ENCODE assay signal across 8 cellular contexts in the genomic region with DNA sequence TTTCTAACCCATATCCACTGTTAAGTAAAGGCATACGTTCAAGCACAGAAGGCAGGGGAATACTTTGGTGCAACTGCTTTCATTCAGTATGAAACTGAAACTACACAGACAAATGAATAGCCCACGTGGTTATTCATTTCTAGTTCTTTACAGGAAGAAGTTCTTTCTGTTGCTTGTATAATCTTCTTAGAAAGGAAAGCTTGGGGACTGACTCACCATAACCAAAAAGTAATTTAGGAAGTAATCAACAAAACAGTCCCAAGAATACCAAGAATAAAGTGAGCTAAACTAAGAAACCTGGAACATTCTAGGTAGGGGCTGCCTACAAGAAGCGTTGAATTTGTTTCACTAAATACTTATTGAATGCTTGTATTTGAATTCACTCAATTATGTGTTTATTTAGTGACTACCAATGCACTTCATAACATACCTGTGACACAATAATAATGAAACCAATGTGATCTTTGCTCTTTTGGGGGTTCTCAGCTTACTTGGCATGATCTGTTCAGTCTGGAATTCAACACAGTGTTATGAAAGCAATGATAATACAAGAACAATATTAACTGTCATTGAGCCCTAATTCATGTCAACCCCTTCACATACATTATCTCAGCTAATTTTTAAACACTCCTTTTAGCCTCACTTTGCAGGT. TPM values are rescaled to one million over a fixed set of nuclear protein-coding genes. Genes with fewer than 3 reads are reported as not detected.
DNase-seq lines count a peak whose midpoint lies in the region; ATAC-seq and TF ChIP-seq lines count a peak whose summit lies in the region.

No MANE protein-coding gene starts in this region.

- H3K9me2 ChIP-seq in SK-N-SH, result no peaks in the 10 kb centered on the region

- no peak for TF ChIP-seq CTCF in SK-N-SH (IDR thresholded peaks at IDR 0.05)

- CTCF ChIA-PET in SK-N-SH (lab: Yijun Ruan, JAX), result interaction anchor here (1.5 to 5.0 kb wide), 3 partner anchors 19 to 32 kb away, joined by 3 to 26 read pairs (median 10); no protein-coding TSS in a partner anchor

- no peak for TF ChIP-seq RAD21 in SK-N-SH (IDR thresholded peaks at IDR 0.05; ENCODE audit: low read length)

- H3K27ac ChIP-seq in SK-N-SH (ENCODE audit: low read depth in 2 of 2, low read length in 1 of 2), result peak overlapping the region in 1 of 2 experiments; percentile 66; a peak in 2 of 4 replicates

- WGBS in SK-N-SH (ENCODE audit: low lambda C conversion rate), result 51% methylated on average over 3 of the region's 3 CpGs

- DNase-seq in CD1c-positive myeloid dendritic cell (ENCODE audit: extremely low spot score), result peak; percentile 62
- peak; percentile 38 for DNase-seq in GM19240 (ENCODE audit: insufficient read length, low spot score)
- no peak for DNase-seq in SK-N-SH
- DNase-seq in foreskin melanocyte, result peak; percentile 40
- peak; percentile 75 for DNase-seq in superior temporal gyrus (ENCODE audit: extremely low spot score)
- DNase-seq in NCI-H2107 (lab: John Stamatoyannopoulos, UW), result no peak
- DNase-seq in NCI-H128 (lab: John Stamatoyannopoulos, UW; ENCODE audit: unreplicated experiment), result no peak

- H2AFZ ChIP-seq in SK-N-SH (ENCODE audit: low read depth), result no peak overlapping the region

- H4K20me1 ChIP-seq in SK-N-SH (ENCODE audit: insufficient read depth), result no peaks in the 10 kb centered on the region

- peaks cover 0 to 13% of the 10 kb centered on the region in 2 experiments; a peak in 1 of 4 replicates for H3K4me1 ChIP-seq in SK-N-SH (ENCODE audit: control insufficient read depth in 1 of 2, insufficient read depth in 2 of 2, low read depth in 1 of 2, low read length in 1 of 2)

- H3K36me3 ChIP-seq in SK-N-SH (replicated peaks in 1 of 2; ENCODE audit: control insufficient read depth in 1 of 2, insufficient read depth in 2 of 2, low read length in 1 of 2), result peaks cover 5 to 29% of the 10 kb centered on the region in 2 experiments

- H3K4me2 ChIP-seq in SK-N-SH, result peak overlapping the region; percentile 22

- no peak overlapping the region for H3K9ac ChIP-seq in SK-N-SH

- H3K4me3 ChIP-seq in SK-N-SH (ENCODE audit: low read depth in 2 of 2, low read length in 1 of 2), result peak overlapping the region in 1 of 2 experiments; percentile 21; a peak in 1 of 4 replicates

- TF ChIP-seq EP300 in SK-N-SH (IDR thresholded peaks at IDR 0.05; ENCODE audit: borderline replicate concordance in 1 of 2, low read depth in 1 of 2, low read length in 1 of 2), result no peak

- H3K27me3 ChIP-seq in SK-N-SH (ENCODE audit: insufficient read depth), result no peaks in the 10 kb centered on the region

- peak; percentile 99 for ATAC-seq in HG03139 (IDR thresholded peaks at IDR 0.05; ENCODE audit: unreplicated experiment)

- peaks cover 24% of the 10 kb centered on the region for H3F3A ChIP-seq in SK-N-SH (replicated peaks; ENCODE audit: insufficient read depth)

- POLR2A ChIA-PET in SK-N-SH (lab: Yijun Ruan, JAX), result no interaction called here

- no peaks in the 10 kb centered on the region for H3K79me2 ChIP-seq in SK-N-SH (ENCODE audit: insufficient read depth)

- H3K9me3 ChIP-seq in SK-N-SH, result no peaks in the 10 kb centered on the region

TF ChIP-seq in SK-N-SH, 30 proteins besides CTCF, POLR2A, EP300 and RAD21:
- no peak for TF ChIP-seq CHD2 (IDR thresholded peaks at IDR 0.05; ENCODE audit: low read length, partially characterized antibody)
- TF ChIP-seq, protein P1, sequence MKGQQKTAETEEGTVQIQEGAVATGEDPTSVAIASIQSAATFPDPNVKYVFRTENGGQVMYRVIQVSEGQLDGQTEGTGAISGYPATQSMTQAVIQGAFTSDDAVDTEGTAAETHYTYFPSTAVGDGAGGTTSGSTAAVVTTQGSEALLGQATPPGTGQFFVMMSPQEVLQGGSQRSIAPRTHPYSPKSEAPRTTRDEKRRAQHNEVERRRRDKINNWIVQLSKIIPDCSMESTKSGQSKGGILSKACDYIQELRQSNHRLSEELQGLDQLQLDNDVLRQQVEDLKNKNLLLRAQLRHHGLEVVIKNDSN (IDR thresholded peaks at IDR 0.05; ENCODE audit: borderline replicate concordance, low read depth), result peak; percentile 33; the same call in 1 of the 2 replicates

RNA-seq across cellular contexts. Expression of a gene that starts 25.1 kb away (rescaled TPM):
- 4.0 and 5.9 TPM in 2 replicates for polyA plus RNA-seq in SK-N-SH (2012; rRNA removed)
- 4.4 and 4.5 TPM in 2 replicates for polyA plus RNA-seq in SK-N-SH (2012; cell fraction: cytosol; rRNA removed)
- 9.3 and 20.8 TPM in 2 replicates for polyA plus RNA-seq in SK-N-SH (2012; cell fraction: nucleus; rRNA removed)

Comparison
In these comparisons a context has a peak if more than half of its experiments do, and no peak if none do; other contexts are left out.
1. DNase-seq: peak in CD1c-positive myeloid dendritic cell (single experiment), GM19240 (single experiment), foreskin melanocyte (single experiment) and superior temporal gyrus (single experiment); none in SK-N-SH (single experiment), NCI-H2107 (single experiment) and NCI-H128 (single experiment).